In genomic region chr2:99066602-99067001, GRCh38 we compare ENCODE assay signal across 7 cellular contexts.
DNase-seq lines count a peak whose midpoint lies in the region; ATAC-seq, FAIRE-seq and TF ChIP-seq lines count a peak whose summit lies in the region.

No MANE protein-coding gene starts in this region.

- in situ Hi-C loops in transverse colon (cut with MboI; ENCODE audit: low pct_ligation_motif_present in 1 of 4, low pct_unique_long_range_greater_than_20kb in 1 of 4, low sequenced_read_pairs in 3 of 4): loop anchor here in 3 of 4 donors (10.0 to 25.0 kb wide), 4 partner anchors 404 to 654 kb away; no protein-coding TSS in a partner anchor

- no peaks in the 10 kb centered on the region for H3K9me3 ChIP-seq in kidney (ENCODE audit: control insufficient read depth in 1 of 2, low read length in 2 of 2)
- no peaks in the 10 kb centered on the region for H3K9me3 ChIP-seq in transverse colon

- H3K27ac ChIP-seq in kidney (ENCODE audit: low read depth in 2 of 2, low read length in 2 of 2) (no peak overlapping the region), transverse colon (peak overlapping the region; percentile 71 to 84 (median 78))

- WGBS in transverse colon (ENCODE audit: low coverage in 1 of 2), 2 donors: 28 to 32% methylated on average over 3 of the region's 3 CpGs

- peak; percentile 44 for TF ChIP-seq POLR2A in transverse colon (IDR thresholded peaks at IDR 0.05)

- H3K4me3 ChIP-seq in kidney (ENCODE audit: low read length in 2 of 2) (no peak overlapping the region), transverse colon (peak overlapping the region in 1 of 4 donors; percentile 26)

- H3K4me1 ChIP-seq in kidney (ENCODE audit: control insufficient read depth in 1 of 2, insufficient read depth in 1 of 2, low read depth in 1 of 2, low read length in 2 of 2) (peaks cover 0 to 4% of the 10 kb centered on the region in 2 donors), transverse colon (peaks cover 0 to 15% (median 7%) of the 10 kb centered on the region in 4 donors)

- TF ChIP-seq EP300 in transverse colon (IDR thresholded peaks at IDR 0.05; ENCODE audit: low read depth): no peak

- intact Hi-C loops in kidney (cut with DNase I): no loop called here
- intact Hi-C loops in transverse colon (cut with DNase I; ENCODE audit: low total_unique reads): no loop called here

- DNase-seq in EL (peak; percentile 43), NCI-H748 treated with DMSO at 0.1 percent for 48 hours (lab: John Stamatoyannopoulos, UW) (peak; percentile 18), amniotic stem cell (lab: John Stamatoyannopoulos, UW) (peak; percentile 28), kidney (no peak), transverse colon (peak; percentile 38)

- no peak for FAIRE-seq in kidney (lab: Jason Lieb, UNC)

- ATAC-seq in GM19395 (IDR thresholded peaks at IDR 0.05; ENCODE audit: unreplicated experiment) (peak; percentile 99), HG03196 (IDR thresholded peaks at IDR 0.05; ENCODE audit: unreplicated experiment) (peak; percentile 93)

- H3K9ac ChIP-seq in kidney (ENCODE audit: low read length in 2 of 2): no peak overlapping the region

- no peaks in the 10 kb centered on the region for H3K36me3 ChIP-seq in kidney (ENCODE audit: control insufficient read depth in 1 of 2, insufficient read depth in 2 of 2, low read length in 2 of 2)
- H3K36me3 ChIP-seq in transverse colon: no peaks in the 10 kb centered on the region

- H3K27me3 ChIP-seq in transverse colon: no peaks in the 10 kb centered on the region

- TF ChIP-seq CTCF in kidney (IDR thresholded peaks at IDR 0.05; ENCODE audit: borderline replicate concordance, extremely low read depth, insufficient read depth) (peak; percentile 7), transverse colon (IDR thresholded peaks at IDR 0.05) (peak in 4 of 5 experiments; percentile 24 to 44 (median 31))

Comparison
In these comparisons a context has a peak if more than half of its experiments do, and no peak if none do; other contexts are left out.
1. H3K27ac ChIP-seq: peak in transverse colon (4 of 4); none in kidney (0 of 2).